In the genomic region with DNA sequence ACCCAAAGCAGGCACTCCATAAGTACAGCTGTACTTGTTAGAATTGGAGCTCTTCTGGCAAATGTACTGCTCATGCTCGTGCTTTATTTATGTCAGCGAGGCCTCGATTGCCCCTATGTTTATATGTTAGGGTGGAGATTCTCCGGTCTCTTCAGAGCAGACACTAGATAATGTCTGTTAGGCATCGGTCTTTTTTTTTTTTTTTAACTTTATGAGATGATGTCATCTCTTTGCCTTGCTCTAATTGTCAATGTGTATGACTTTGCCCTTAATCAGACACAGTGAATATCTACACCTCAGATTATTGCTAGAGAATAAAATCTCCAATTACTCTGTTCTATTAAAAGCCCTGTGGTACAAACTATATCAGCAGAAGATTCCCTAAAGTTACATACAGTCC, we compare ENCODE assay signal across 17 cellular contexts.
A peak's percentile ranks its signal among the peaks of the same experiment; 100 is the strongest.
DNase-seq lines count a peak whose midpoint lies in the region; ATAC-seq, FAIRE-seq and TF ChIP-seq lines count a peak whose summit lies in the region.
"Had no signal": no experiment of that assay in that cellular context is flagged by ENCODE, and none has a peak within 500 bp of the region (broad histone marks: within the 10 kb centered on the region; RNA-seq: fewer than 3 reads in every experiment).

No MANE protein-coding gene starts in this region.

- no peak overlapping the region for H2BK120ac ChIP-seq in mesenchymal stem cell (ENCODE audit: low read depth, low read length)

- H3K36me3 ChIP-seq in GM23248 (ENCODE audit: low read depth) (no peaks in the 10 kb centered on the region), bronchial epithelial cell (ENCODE audit: control insufficient read depth, insufficient read depth, low read length) (no peaks in the 10 kb centered on the region), mesenchymal stem cell (ENCODE audit: control insufficient read depth in 1 of 2, insufficient read depth in 2 of 2, low read depth in 1 of 2, low read length in 2 of 2) (no peaks in the 10 kb centered on the region), transverse colon (no peaks in the 10 kb centered on the region)
- H3K36me3 ChIP-seq: BE2C had no signal

- H3K14ac ChIP-seq in mesenchymal stem cell (ENCODE audit: low read length in 2 of 2): no peak overlapping the region

- TF ChIP-seq EP300 in transverse colon (IDR thresholded peaks at IDR 0.05; ENCODE audit: low read depth): no peak

- no peaks in the 10 kb centered on the region for H3F3A ChIP-seq in GM23248 (ENCODE audit: insufficient read depth)

- H3K27me3 ChIP-seq in GM23248 (replicated peaks; ENCODE audit: insufficient read depth) (peaks cover 25% of the 10 kb centered on the region), bronchial epithelial cell (ENCODE audit: control insufficient read depth, insufficient read depth, low read length) (peaks cover 3% of the 10 kb centered on the region), mesenchymal stem cell (ENCODE audit: control insufficient read depth in 1 of 2, insufficient read depth in 1 of 2, low read length in 2 of 2) (peaks cover 0 to 17% of the 10 kb centered on the region in 2 experiments), transverse colon (no peaks in the 10 kb centered on the region)
- H3K27me3 ChIP-seq: BE2C had no signal

- H2BK5ac ChIP-seq in mesenchymal stem cell (ENCODE audit: low read depth, low read length, poor library complexity, severe bottlenecking): no peak overlapping the region

- H3K27ac ChIP-seq in GM23248 (no peak overlapping the region), mesenchymal stem cell (ENCODE audit: low read length, poor library complexity, severe bottlenecking) (no peak overlapping the region), transverse colon (no peak overlapping the region)
- H3K27ac ChIP-seq: A549, C4-2B had no signal

- H3K4me2 ChIP-seq in GM23248 (ENCODE audit: unreplicated experiment) (no peak overlapping the region), mesenchymal stem cell (ENCODE audit: low read length, poor library complexity, severe bottlenecking) (no peak overlapping the region)
- H3K4me2 ChIP-seq: A549 had no signal

- no peak for TF ChIP-seq POLR2A in transverse colon (IDR thresholded peaks at IDR 0.05)

- H3K18ac ChIP-seq in mesenchymal stem cell (ENCODE audit: low read depth in 1 of 2, low read length in 2 of 2): no peak overlapping the region

- H4K91ac ChIP-seq in mesenchymal stem cell (ENCODE audit: low read length): no peak overlapping the region

- no peaks in the 10 kb centered on the region for H3K79me1 ChIP-seq in mesenchymal stem cell (replicated peaks; ENCODE audit: low read length, poor library complexity, severe bottlenecking)

- intact Hi-C loops in transverse colon (cut with DNase I; ENCODE audit: low total_unique reads): no loop called here

- H3K4me1 ChIP-seq in GM23248 (ENCODE audit: insufficient read depth) (0 out of 2 replicates have a peak, but pooled peaks cover 4% of the 10 kb centered on the region), mesenchymal stem cell (ENCODE audit: control insufficient read depth, insufficient read depth, low read depth, low read length) (peaks cover 3% of the 10 kb centered on the region), transverse colon (peaks cover 0 to 15% (median 0%) of the 10 kb centered on the region in 4 donors)
- H3K4me1 ChIP-seq: BE2C had no signal

- TF ChIP-seq CTCF in bronchial epithelial cell (IDR thresholded peaks at IDR 0.05; ENCODE audit: insufficient read depth, low read length, severe bottlenecking) (no peak), transverse colon (IDR thresholded peaks at IDR 0.05) (no peak)

- H2BK12ac ChIP-seq in mesenchymal stem cell (ENCODE audit: low read length in 2 of 2): no peak overlapping the region

- in situ Hi-C loops in GM23248 (cut with MboI): no loop called here
- in situ Hi-C loops in transverse colon (cut with MboI; ENCODE audit: low pct_ligation_motif_present in 1 of 4, low pct_unique_long_range_greater_than_20kb in 1 of 4, low sequenced_read_pairs in 3 of 4): no loop called here

- no peak overlapping the region for H3K9ac ChIP-seq in GM23248
- peak overlapping the region; percentile 37 for H3K9ac ChIP-seq in mesenchymal stem cell (ENCODE audit: low read length)

- no peaks in the 10 kb centered on the region for H3K79me2 ChIP-seq in GM23248 (ENCODE audit: insufficient read depth)

- FAIRE-seq in bronchial epithelial cell (lab: Jason Lieb, UNC): no peak
- FAIRE-seq: A549 had no signal

- no peak overlapping the region for H3K23ac ChIP-seq in mesenchymal stem cell (ENCODE audit: low read length in 2 of 2)

- H4K8ac ChIP-seq in mesenchymal stem cell (ENCODE audit: low read length): no peak overlapping the region

- ATAC-seq in HG02938 (IDR thresholded peaks at IDR 0.05; ENCODE audit: unreplicated experiment) (no peak), HG03159 (IDR thresholded peaks at IDR 0.05; ENCODE audit: unreplicated experiment) (no peak)
- ATAC-seq: A549 had no signal

- H3K4ac ChIP-seq in mesenchymal stem cell (ENCODE audit: low read depth in 1 of 2, low read length in 2 of 2): no peak overlapping the region

- H3K9me3 ChIP-seq in GM23248 (ENCODE audit: low read depth) (no peaks in the 10 kb centered on the region), mesenchymal stem cell (ENCODE audit: control insufficient read depth, low read length) (peaks cover 6% of the 10 kb centered on the region), transverse colon (peaks cover 0 to 7% of the 10 kb centered on the region in 2 donors)
- H3K9me3 ChIP-seq: BE2C had no signal

- DNase-seq in EL (peak; percentile 10), GM23248 (peak; percentile 3), bronchial epithelial cell (ENCODE audit: low read depth) (peak; percentile 21), mesenchymal stem cell (peak; percentile 44), transverse colon (no peak), NCI-H226 (no peak)
- DNase-seq: BE2C; CD4-positive, alpha-beta memory T cell; DMS79; GF-D8; GOT3; H9; KG1 had no signal

- H2BK15ac ChIP-seq in mesenchymal stem cell (ENCODE audit: low read depth, poor library complexity, severe bottlenecking): no peak overlapping the region

- no peaks in the 10 kb centered on the region for H3K9me2 ChIP-seq in GM23248 (ENCODE audit: insufficient read depth)

- no peaks in the 10 kb centered on the region for H4K20me1 ChIP-seq in GM23248 (ENCODE audit: insufficient read depth)

- H3K4me3 ChIP-seq in GM23248: no peak overlapping the region
- no peak overlapping the region for H3K4me3 ChIP-seq in bronchial epithelial cell (ENCODE audit: low read depth, low read length)
- no peak overlapping the region for H3K4me3 ChIP-seq in mesenchymal stem cell (ENCODE audit: insufficient read depth in 1 of 2, low read depth in 1 of 2, low read length in 2 of 2)
- H3K4me3 ChIP-seq in transverse colon: no peak overlapping the region
- H3K4me3 ChIP-seq: A549 had no signal

- WGBS in GM23248 (ENCODE audit: low coverage in 1 of 2, low lambda C conversion rate in 2 of 2, missing lambda C conversion rate in 2 of 2), 2 experiments: 2 to 4% methylated on average over 5 of the region's 5 CpGs
- WGBS in mesenchymal stem cell: 15% methylated on average over 4 of the region's 5 CpGs
- WGBS in transverse colon (ENCODE audit: low coverage in 1 of 2), 2 donors: 18 to 27% methylated on average over 3 to 5 of the region's 5 CpGs

- no peak overlapping the region for H2AFZ ChIP-seq in GM23248
- H2AFZ ChIP-seq in mesenchymal stem cell (ENCODE audit: low read depth, low read length): no peak overlapping the region

- H2AK5ac ChIP-seq in mesenchymal stem cell (ENCODE audit: low read length, severe bottlenecking): no peak overlapping the region

Comparison
In these comparisons a context has a peak if more than half of its experiments do, and no peak if none do; other contexts are left out.
1. DNase-seq: peak in EL (single experiment), GM23248 (single experiment), bronchial epithelial cell (single experiment) and mesenchymal stem cell (single experiment); none in transverse colon (single experiment) and NCI-H226 (single experiment).